12 cellular contexts compared by ENCODE assay signal in genomic region chr13:91369432-91369831, GRCh38. TPM values are rescaled to one million over a fixed set of nuclear protein-coding genes. Genes with fewer than 3 reads are reported as not detected.
DNase-seq lines count a peak whose midpoint lies in the region; ATAC-seq and TF ChIP-seq lines count a peak whose summit lies in the region.
"Had no signal": no experiment of that assay in that cellular context is flagged by ENCODE, and none has a peak within 500 bp of the region (broad histone marks: within the 10 kb centered on the region; RNA-seq: fewer than 3 reads in every experiment).

No MANE protein-coding gene starts in this region.

- no peaks in the 10 kb centered on the region for H3K27me3 Mint-ChIP-seq in MCF 10A (ENCODE audit: insufficient read depth, unreplicated experiment)
- H3K27me3 Mint-ChIP-seq: naive B cell had no signal

- H3K4me1 ChIP-seq in fibroblast of lung (ENCODE audit: control insufficient read depth, extremely low read depth, insufficient read depth, low read length), result peaks cover 2% of the 10 kb centered on the region
- H3K4me1 ChIP-seq: spleen had no signal

- intact Hi-C loops in MCF 10A (cut with micrococcal nuclease), result no loop called here

- CTCF ChIA-PET in MCF 10A (lab: Yijun Ruan, JAX), result interaction anchor here (0.7 to 1.5 kb wide), 3 partner anchors 9 to 351 kb away, joined by 3 to 4 read pairs (median 3); no protein-coding TSS in a partner anchor

- DNase-seq in AG08395 (ENCODE audit: low spot score) (peak; percentile 33), OCI-M1 (lab: John Stamatoyannopoulos, UW) (peak; percentile 50), fibroblast of lung (ENCODE audit: low read depth in 2 of 2) (peak; percentile 46 to 67), MCF 10A (ENCODE audit: unreplicated experiment) (no peak), NCI-H1930 (lab: John Stamatoyannopoulos, UW) (no peak), HPDE6-E6E7 (ENCODE audit: extremely low spot score) (no peak)
- DNase-seq: CD4-positive, alpha-beta memory T cell; endodermal cell; naive B cell; spleen had no signal

- POLR2A ChIA-PET in MCF 10A (lab: Yijun Ruan, JAX), result interaction anchor here (1.2 kb wide), 1 partner anchor 11 kb away, joined by 4 read pairs; no protein-coding TSS in a partner anchor

- no peaks in the 10 kb centered on the region for H3K9me3 ChIP-seq in fibroblast of lung (ENCODE audit: control insufficient read depth, insufficient read depth, low read depth, low read length)
- H3K9me3 ChIP-seq: spleen had no signal

- H3K4me3 ChIP-seq in fibroblast of lung (replicated peaks in 1 of 4; ENCODE audit: control extremely low read depth in 1 of 4, insufficient read depth in 1 of 4, low read depth in 3 of 4, low read length in 4 of 4), result no peak overlapping the region
- H3K4me3 ChIP-seq: spleen had no signal

- H3K4me1 Mint-ChIP-seq in MCF 10A (ENCODE audit: insufficient read depth, unreplicated experiment), result peaks cover 5% of the 10 kb centered on the region
- H3K4me1 Mint-ChIP-seq: CD4-positive, alpha-beta memory T cell had no signal

- no peaks in the 10 kb centered on the region for H3K79me2 ChIP-seq in fibroblast of lung (ENCODE audit: control insufficient read depth, insufficient read depth, low read length)

- H3K36me3 ChIP-seq in fibroblast of lung (ENCODE audit: control insufficient read depth, insufficient read depth, low read length), result no peaks in the 10 kb centered on the region
- H3K36me3 ChIP-seq: spleen had no signal

- H3K27ac ChIP-seq in fibroblast of lung (ENCODE audit: insufficient read depth, low read length), result no peak overlapping the region
- H3K27ac ChIP-seq: spleen had no signal

- no TSS peak for BruUV-seq in MCF 10A (replicated peaks; lab: Mats Ljungman, UMichigan)

- no peaks in the 10 kb centered on the region for H4K20me1 ChIP-seq in fibroblast of lung (ENCODE audit: control insufficient read depth, extremely low read depth, insufficient read depth, low read length)

- TF ChIP-seq CTCF in fibroblast of lung (conservative IDR thresholded peaks at IDR 0.05 in 1 of 2, IDR thresholded peaks at IDR 0.05 in 1 of 2; ENCODE audit: low read depth in 1 of 2, low read length in 2 of 2) (no peak), MCF 10A (IDR thresholded peaks at IDR 0.05; ENCODE audit: unreplicated experiment) (no peak)

- no peaks in the 10 kb centered on the region for H3K9me3 Mint-ChIP-seq in MCF 10A (ENCODE audit: unreplicated experiment)
- H3K9me3 Mint-ChIP-seq: endodermal cell, naive B cell had no signal

- H3K4me2 ChIP-seq in fibroblast of lung (ENCODE audit: extremely low read depth, insufficient read depth, low read length), result no peak overlapping the region

- ATAC-seq in GM18909 (IDR thresholded peaks at IDR 0.05; ENCODE audit: poor library complexity, unreplicated experiment) (peak; percentile 35), GM21447 (IDR thresholded peaks at IDR 0.05; ENCODE audit: unreplicated experiment) (no peak)

- H2AFZ ChIP-seq in fibroblast of lung (ENCODE audit: low read length), result no peak overlapping the region

- no peaks in the 10 kb centered on the region for H3K27me3 ChIP-seq in fibroblast of lung (ENCODE audit: control insufficient read depth, insufficient read depth, low read length)
- H3K27me3 ChIP-seq: spleen had no signal

- H3K27ac Mint-ChIP-seq in MCF 10A (ENCODE audit: low read depth, unreplicated experiment), result no peak overlapping the region
- H3K27ac Mint-ChIP-seq: CD4-positive, alpha-beta memory T cell; endodermal cell; naive B cell had no signal

- H3K36me3 Mint-ChIP-seq in MCF 10A (ENCODE audit: insufficient read depth, unreplicated experiment), result no peaks in the 10 kb centered on the region
- H3K36me3 Mint-ChIP-seq: CD4-positive, alpha-beta memory T cell; naive B cell had no signal

- H3K9ac ChIP-seq in fibroblast of lung (ENCODE audit: insufficient read depth, low read length), result no peak overlapping the region

- H3K4me3 Mint-ChIP-seq in MCF 10A (ENCODE audit: unreplicated experiment), result no peak overlapping the region
- H3K4me3 Mint-ChIP-seq: CD4-positive, alpha-beta memory T cell; endodermal cell; naive B cell had no signal

RNA-seq across cellular contexts. Expression of gene MIR17HG, which starts 21.9 kb away (rescaled TPM):
- total RNA-seq in fibroblast of lung, result 3.3 and 6.2 TPM in 2 replicates
- 0.36 and 0.42 TPM in 2 replicates for polyA plus RNA-seq in fibroblast of lung
- polyA plus RNA-seq in fibroblast of lung (2012), result 0.12 and 0.36 TPM in 2 replicates
- 0.48 and 1.4 TPM in 2 replicates for polyA minus RNA-seq in fibroblast of lung (ENCODE audit: low replicate concordance)
- 3.1 and 8.1 TPM in 2 replicates for total RNA-seq in MCF 10A (2022)

RNA-seq across cellular contexts. Expression of gene GPC5, which starts 29.0 kb away (rescaled TPM):
- total RNA-seq in fibroblast of lung, result 0.17 TPM in 1 of 2 replicates, not detected in the other
- not detected in 2 replicates for polyA plus RNA-seq in fibroblast of lung
- polyA plus RNA-seq in fibroblast of lung (2012), result not detected in 2 replicates
- not detected in 2 replicates for polyA minus RNA-seq in fibroblast of lung (ENCODE audit: low replicate concordance)
- not detected in 2 replicates for total RNA-seq in MCF 10A (2022)
- polyA plus RNA-seq: CD4-positive, alpha-beta memory T cell had no signal

Comparison
In these comparisons a context has a peak if more than half of its experiments do, and no peak if none do; other contexts are left out.
1. DNase-seq: peak in AG08395 (single experiment), OCI-M1 (single experiment) and fibroblast of lung (2 of 2); none in MCF 10A (single experiment), NCI-H1930 (0 of 2) and HPDE6-E6E7 (single experiment).